ENCODE assay signal across 10 cellular contexts in genomic region chrX:129981207-129981553, GRCh38. TPM values are rescaled to one million over a fixed set of nuclear protein-coding genes. Genes with fewer than 3 reads are reported as not detected.
DNase-seq lines count a peak whose midpoint lies in the region; ATAC-seq and TF ChIP-seq lines count a peak whose summit lies in the region.
"Had no signal": no experiment of that assay in that cellular context is flagged by ENCODE, and none has a peak within 500 bp of the region (broad histone marks: within the 10 kb centered on the region; RNA-seq: fewer than 3 reads in every experiment).

No MANE protein-coding gene starts in this region.

- peaks cover 8% of the 10 kb centered on the region for H3K27me3 Mint-ChIP-seq in T-helper 2 cell treated with Interferon-gamma antibody and Interleukin-4, amounts not matched to agents 5 μg/mL and 100 μg/mL, for 36 hours (ENCODE audit: low read depth)
- peaks cover 2% of the 10 kb centered on the region; the same call in 1 of the 2 replicates for H3K27me3 Mint-ChIP-seq in HFFc6 (ENCODE audit: insufficient read depth)

- H3K4me3 Mint-ChIP-seq in T-helper 2 cell treated with Interferon-gamma antibody and Interleukin-4, amounts not matched to agents 5 μg/mL and 100 μg/mL, for 36 hours = no peak overlapping the region
- no peak overlapping the region; the same call in 1 of the 2 replicates for H3K4me3 Mint-ChIP-seq in HFFc6

- peak overlapping the region; percentile 38 to 42 for H3K9ac ChIP-seq in stomach smooth muscle (ENCODE audit: low read length in 2 of 2)

- H3K36me3 ChIP-seq in stomach smooth muscle (ENCODE audit: control insufficient read depth in 2 of 2, insufficient read depth in 2 of 2, low read length in 2 of 2) = no peaks in the 10 kb centered on the region
- H3K36me3 ChIP-seq: esophagus muscularis mucosa had no signal

- peaks cover 19% of the 10 kb centered on the region for H3K4me1 Mint-ChIP-seq in T-helper 2 cell treated with Interferon-gamma antibody and Interleukin-4, amounts not matched to agents 5 μg/mL and 100 μg/mL, for 36 hours (ENCODE audit: low read depth)
- peaks cover 11% of the 10 kb centered on the region for H3K4me1 Mint-ChIP-seq in HFFc6 (ENCODE audit: low read depth)

- no peak for ATAC-seq in GM19395 (IDR thresholded peaks at IDR 0.05; ENCODE audit: unreplicated experiment)

- CTCF ChIA-PET in RWPE1 (lab: Yijun Ruan, JAX) = no interaction called here

- no peaks in the 10 kb centered on the region for H3K27me3 ChIP-seq in stomach smooth muscle (ENCODE audit: control insufficient read depth in 1 of 2, insufficient read depth in 2 of 2, low read length in 2 of 2)
- H3K27me3 ChIP-seq: esophagus muscularis mucosa had no signal

- DNase-seq in T-helper 2 cell treated with Interferon-gamma antibody and Interleukin-4, amounts not matched to agents 5 μg/mL and 100 μg/mL, for 36 hours (ENCODE audit: low spot score) = no peak
- DNase-seq in T-helper 2 cell = no peak
- no peak for DNase-seq in RWPE1 (ENCODE audit: low spot score)
- no peak for DNase-seq in mucosa of gallbladder (ENCODE audit: low spot score)
- DNase-seq in HFFc6 = no peak
- DNase-seq: NCI-H1048 had no signal

- POLR2A ChIA-PET in RWPE1 (lab: Yijun Ruan, JAX; ENCODE audit: low non-redundant PET) = no interaction called here

- H3K9me3 ChIP-seq in stomach smooth muscle (ENCODE audit: control insufficient read depth in 2 of 2, low read length in 2 of 2) = no peaks in the 10 kb centered on the region
- H3K9me3 ChIP-seq: esophagus muscularis mucosa had no signal

- H3K9me3 Mint-ChIP-seq in T-helper 2 cell treated with Interferon-gamma antibody and Interleukin-4, amounts not matched to agents 5 μg/mL and 100 μg/mL, for 36 hours = no peaks in the 10 kb centered on the region
- H3K9me3 Mint-ChIP-seq in HFFc6 = no peaks in the 10 kb centered on the region

- H3K4me3 ChIP-seq in iPS-11a (ENCODE audit: low read depth, low read length) = peak overlapping the region; percentile 18
- H3K4me3 ChIP-seq in stomach smooth muscle (ENCODE audit: low read length in 2 of 2) = peak overlapping the region; percentile 59 to 73
- H3K4me3 ChIP-seq: esophagus muscularis mucosa had no signal

- H3K36me3 Mint-ChIP-seq in T-helper 2 cell treated with Interferon-gamma antibody and Interleukin-4, amounts not matched to agents 5 μg/mL and 100 μg/mL, for 36 hours (ENCODE audit: low read depth) = no peaks in the 10 kb centered on the region
- no peaks in the 10 kb centered on the region; the same call in 1 of the 2 replicates for H3K36me3 Mint-ChIP-seq in HFFc6 (ENCODE audit: low read depth)

- peak overlapping the region; percentile 45 for H3K27ac Mint-ChIP-seq in T-helper 2 cell treated with Interferon-gamma antibody and Interleukin-4, amounts not matched to agents 5 μg/mL and 100 μg/mL, for 36 hours
- H3K27ac Mint-ChIP-seq in HFFc6 = no peak overlapping the region

- peaks cover 2% of the 10 kb centered on the region for H3K4me1 ChIP-seq in stomach smooth muscle (ENCODE audit: control insufficient read depth, insufficient read depth, low read length)

- no peak for TF ChIP-seq CTCF in RWPE1 (conservative IDR thresholded peaks at IDR 0.05; ENCODE audit: low read depth)
- TF ChIP-seq CTCF in HFFc6 (IDR thresholded peaks at IDR 0.05) = no peak

- H3K27ac ChIP-seq in RWPE1 = peak overlapping the region; percentile 9; the same call in 1 of the 2 replicates
- peak overlapping the region; percentile 31 for H3K27ac ChIP-seq in stomach smooth muscle (ENCODE audit: low read length)

RNA-seq across cellular contexts. Expression of gene BCORL1, which starts 1.3 kb away (rescaled TPM):
- total RNA-seq in mucosa of gallbladder = 12.4 TPM
- total RNA-seq in HFFc6 (2021; fragmentation: NEBNext Ultra II Directional; extraction: Animal tissue kit (Norgen Biotek cat#: 25700)) = 10 to 100 TPM; 13.3 to 18.3 (median 14.8) TPM
